In the genomic region with DNA sequence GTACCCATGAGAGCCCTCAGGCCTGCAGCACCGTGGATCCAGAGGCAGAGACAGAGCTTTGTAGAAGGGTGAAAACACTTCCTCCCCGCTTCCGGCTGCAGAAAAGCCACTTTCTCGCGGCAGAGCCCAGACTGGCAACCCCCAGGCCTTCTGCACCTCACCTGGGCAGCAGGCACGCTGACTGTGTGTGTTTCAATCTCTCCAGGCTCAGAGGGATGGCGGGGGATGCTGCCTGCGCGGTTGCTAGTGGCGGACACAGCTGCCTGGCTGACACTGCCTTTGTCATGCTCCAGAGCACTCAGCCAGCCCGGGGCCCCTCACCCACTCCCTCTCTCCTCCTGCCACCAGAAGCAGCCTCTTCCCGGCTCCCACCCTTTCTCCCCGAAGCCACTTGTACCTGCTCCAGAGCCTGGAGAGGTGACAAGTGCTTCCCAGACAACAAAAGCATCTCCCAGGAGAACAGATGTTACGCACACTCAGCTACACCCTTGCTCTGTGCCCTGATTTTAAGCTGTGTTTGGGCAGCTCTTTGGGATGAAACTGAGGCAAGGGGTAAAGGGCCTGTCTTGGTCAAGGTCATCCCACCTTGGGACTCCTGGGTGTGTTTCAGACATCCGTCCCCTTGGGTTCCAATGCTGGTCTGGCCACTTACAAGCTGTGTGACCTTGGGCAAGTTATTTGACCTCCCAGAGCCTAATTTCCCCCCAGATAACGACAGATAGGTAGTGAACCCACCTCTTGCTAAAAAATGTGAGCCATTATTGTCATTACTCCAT, we compare ENCODE assay signal across 8 cellular contexts. TPM values are rescaled to one million over a fixed set of nuclear protein-coding genes. Genes with fewer than 3 reads are reported as not detected.
DNase-seq lines count a peak whose midpoint lies in the region; TF ChIP-seq lines count a peak whose summit lies in the region.

No MANE protein-coding gene starts in this region.

- H3K9me3 ChIP-seq in AG04450 (ENCODE audit: control insufficient read depth, insufficient read depth, low read length), result no peaks in the 10 kb centered on the region; the same call in 1 of the 2 replicates
- no peaks in the 10 kb centered on the region for H3K9me3 ChIP-seq in HUES6 (ENCODE audit: control insufficient read depth, insufficient read depth, low read depth, low read length)
- no peaks in the 10 kb centered on the region for H3K9me3 ChIP-seq in duodenal mucosa (ENCODE audit: control insufficient read depth in 1 of 2, low read length in 2 of 2)

- CTCF ChIA-PET in AG04450 (lab: Charles Lee), result no interaction called here

- peaks cover 38% of the 10 kb centered on the region for H3K4me1 ChIP-seq in HUES6 (ENCODE audit: control insufficient read depth, insufficient read depth, low read length)
- H3K4me1 ChIP-seq in duodenal mucosa (ENCODE audit: control insufficient read depth in 1 of 2, insufficient read depth in 2 of 2, low read length in 2 of 2), result peaks cover 5 to 10% of the 10 kb centered on the region in 2 donors

- no peaks in the 10 kb centered on the region for H3K27me3 ChIP-seq in AG04450 (ENCODE audit: control insufficient read depth, insufficient read depth, low read length)
- H3K27me3 ChIP-seq in HUES6 (ENCODE audit: control insufficient read depth, insufficient read depth, low read length), result no peaks in the 10 kb centered on the region
- no peaks in the 10 kb centered on the region for H3K27me3 ChIP-seq in duodenal mucosa (ENCODE audit: control insufficient read depth in 1 of 2, insufficient read depth in 2 of 2, low read length in 2 of 2)

- peaks cover 5% of the 10 kb centered on the region for H3K36me3 Mint-ChIP-seq in nephron progenitor cell (ENCODE audit: low read depth)

- POLR2A ChIA-PET in AG04450 (lab: Yijun Ruan, JAX), result interaction anchor here (1.6 kb wide), 1 partner anchor 33 kb away, joined by 4 read pairs; no protein-coding TSS in a partner anchor

- peaks cover 2% of the 10 kb centered on the region for H3K27me3 Mint-ChIP-seq in nephron progenitor cell (ENCODE audit: low read depth, poor library complexity)

- peak overlapping the region; percentile 89 for H3K4me3 Mint-ChIP-seq in nephron progenitor cell

- peak overlapping the region; percentile 65 for H3K27ac ChIP-seq in AG04450 (ENCODE audit: low read depth, low read length)
- peak overlapping the region; percentile 87; the same call in 1 of the 2 replicates for H3K27ac ChIP-seq in HUES6 (ENCODE audit: low read depth, low read length)
- H3K27ac ChIP-seq in VCaP, result peak overlapping the region; percentile 46
- H3K27ac ChIP-seq in duodenal mucosa (ENCODE audit: low read depth, low read length), result peak overlapping the region; percentile 45

- no peak for TF ChIP-seq CTCF in AG04450 (IDR thresholded peaks at IDR 0.05; ENCODE audit: low read depth, low read length)
- no peak for TF ChIP-seq CTCF in VCaP (conservative IDR thresholded peaks at IDR 0.05)
- no peak for TF ChIP-seq CTCF in nephron progenitor cell (IDR thresholded peaks at IDR 0.05)

- no peaks in the 10 kb centered on the region for H3K9me3 Mint-ChIP-seq in nephron progenitor cell

- peak overlapping the region; percentile 97 for H3K9ac ChIP-seq in HUES6 (ENCODE audit: low read length)
- peak overlapping the region; percentile 20 to 35 for H3K9ac ChIP-seq in duodenal mucosa (ENCODE audit: low read depth in 1 of 2, low read length in 2 of 2)

- H3K36me3 ChIP-seq in HUES6 (ENCODE audit: control insufficient read depth, insufficient read depth, low read length) (peaks cover 19% of the 10 kb centered on the region), duodenal mucosa (ENCODE audit: control insufficient read depth in 1 of 2, insufficient read depth in 2 of 2, low read length in 2 of 2) (no peaks in the 10 kb centered on the region)

- peaks cover 44% of the 10 kb centered on the region for H3K4me1 Mint-ChIP-seq in nephron progenitor cell

- H3K27ac Mint-ChIP-seq in nephron progenitor cell, result peak overlapping the region; percentile 96

- H3K4me3 ChIP-seq in AG04450 (ENCODE audit: low read depth, low read length) (peak overlapping the region; percentile 68), HUES6 (ENCODE audit: low read depth, low read length) (peak overlapping the region; percentile 96), duodenal mucosa (ENCODE audit: low read depth in 1 of 2, low read length in 2 of 2) (peak overlapping the region; percentile 65 to 86)

- DNase-seq in AG04450 (ENCODE audit: low read depth, low spot score) (no peak), nephron progenitor cell (peak; percentile 64), SW480 (ENCODE audit: low spot score) (no peak), HUDEP-2 (lab: John Stamatoyannopoulos, UW; ENCODE audit: unreplicated experiment in 76 of 76) (no peak), hippocampal formation (lab: John Stamatoyannopoulos, UW) (no peak)

RNA-seq across cellular contexts. Expression of gene GLIS2, which starts 9.2 kb away (rescaled TPM):
- 2.2 and 2.9 TPM in 2 replicates for polyA plus RNA-seq in AG04450 (2011; rRNA removed)
- polyA minus RNA-seq in AG04450 (2011; rRNA and poly(A)+ RNA removed), result 3.1 and 3.4 TPM in 2 replicates

RNA-seq across cellular contexts. Expression of gene TFAP4, which starts 33.8 kb away (rescaled TPM):
- 2.9 and 3.9 TPM in 2 replicates for polyA plus RNA-seq in AG04450 (2011; rRNA removed)
- 17.8 and 32.9 TPM in 2 replicates for polyA minus RNA-seq in AG04450 (2011; rRNA and poly(A)+ RNA removed)

RNA-seq across cellular contexts. Expression of gene PAM16, which starts 44.5 kb away (rescaled TPM):
- polyA plus RNA-seq in AG04450 (2011; rRNA removed), result 18.4 and 23.8 TPM in 2 replicates
- 5.6 and 8.6 TPM in 2 replicates for polyA minus RNA-seq in AG04450 (2011; rRNA and poly(A)+ RNA removed)
